In genomic region chr10:75375828-75376227, GRCh38 we compare ENCODE assay signal across 11 cellular contexts. TPM values are rescaled to one million over a fixed set of nuclear protein-coding genes. Genes with fewer than 3 reads are reported as not detected.
DNase-seq lines count a peak whose midpoint lies in the region; ATAC-seq and TF ChIP-seq lines count a peak whose summit lies in the region.
"Had no signal": no experiment of that assay in that cellular context is flagged by ENCODE, and none has a peak within 500 bp of the region (broad histone marks: within the 10 kb centered on the region; RNA-seq: fewer than 3 reads in every experiment).

No MANE protein-coding gene starts in this region.

- H3K4me1 Mint-ChIP-seq in dendritic cell treated with granulocyte-macrophage colony-stimulating factor and Interleukin-4, amounts not matched to agents 40 ng/mL and 50 ng/mL, for 4 days (ENCODE audit: low read depth): peaks cover 60% of the 10 kb centered on the region
- no peaks in the 10 kb centered on the region for H3K4me1 Mint-ChIP-seq in activated CD4-positive, alpha-beta memory T cell treated with anti-CD3 and anti-CD28 coated beads for 36 hours (ENCODE audit: low read depth)

- no peak for TF ChIP-seq CTCF in GM12865 (IDR thresholded peaks at IDR 0.05; ENCODE audit: insufficient read depth, low read depth, low read length, missing control alignments)

- no peaks in the 10 kb centered on the region for H3K9me3 ChIP-seq in effector memory CD4-positive, alpha-beta T cell (ENCODE audit: control insufficient read depth, low read length)

- DNase-seq in GM12865 (ENCODE audit: low read depth) (peak; percentile 34), T-helper 1 cell (no peak), activated gamma-delta T cell (lab: John Stamatoyannopoulos, UW) (no peak)
- no peak for DNase-seq in activated CD4-positive, alpha-beta memory T cell treated with anti-CD3 and anti-CD28 coated beads for 36 hours
- DNase-seq in effector memory CD4-positive, alpha-beta T cell: no peak
- DNase-seq: AML-193, cortex of kidney had no signal

- H3K27ac Mint-ChIP-seq in dendritic cell treated with granulocyte-macrophage colony-stimulating factor and Interleukin-4, amounts not matched to agents 40 ng/mL and 50 ng/mL, for 4 days: peak overlapping the region; percentile 80
- no peak overlapping the region for H3K27ac Mint-ChIP-seq in activated CD4-positive, alpha-beta memory T cell treated with anti-CD3 and anti-CD28 coated beads for 36 hours
- H3K27ac Mint-ChIP-seq: T-helper 1 cell treated with Interleukin-12 subunit alpha and Interleukin-12 subunit beta and Interleukin-4 antibody, amounts not matched to agents 30 μg/mL and 1 μg/mL, for 36 hours had no signal

- H3K4me3 Mint-ChIP-seq in dendritic cell treated with granulocyte-macrophage colony-stimulating factor and Interleukin-4, amounts not matched to agents 40 ng/mL and 50 ng/mL, for 4 days: no peak overlapping the region
- H3K4me3 Mint-ChIP-seq in activated CD4-positive, alpha-beta memory T cell treated with anti-CD3 and anti-CD28 coated beads for 36 hours: no peak overlapping the region
- H3K4me3 Mint-ChIP-seq: T-helper 1 cell treated with Interleukin-12 subunit alpha and Interleukin-12 subunit beta and Interleukin-4 antibody, amounts not matched to agents 30 μg/mL and 1 μg/mL, for 36 hours had no signal

- H3K9me3 Mint-ChIP-seq in dendritic cell treated with granulocyte-macrophage colony-stimulating factor and Interleukin-4, amounts not matched to agents 40 ng/mL and 50 ng/mL, for 4 days: no peaks in the 10 kb centered on the region
- no peaks in the 10 kb centered on the region for H3K9me3 Mint-ChIP-seq in activated CD4-positive, alpha-beta memory T cell treated with anti-CD3 and anti-CD28 coated beads for 36 hours
- H3K9me3 Mint-ChIP-seq: T-helper 1 cell treated with Interleukin-12 subunit alpha and Interleukin-12 subunit beta and Interleukin-4 antibody, amounts not matched to agents 30 μg/mL and 1 μg/mL, for 36 hours had no signal

- H3K27me3 ChIP-seq in effector memory CD4-positive, alpha-beta T cell (replicated peaks; ENCODE audit: control insufficient read depth, insufficient read depth, low read length, poor library complexity, severe bottlenecking): no peaks in the 10 kb centered on the region

- CTCF ChIA-PET in activated CD4-positive, alpha-beta memory T cell treated with anti-CD3 and anti-CD28 coated beads for 36 hours (lab: Charles Lee): no interaction called here

- no peak overlapping the region for H3K4me3 ChIP-seq in GM12865 (ENCODE audit: low read depth, low read length)
- no peak overlapping the region for H3K4me3 ChIP-seq in effector memory CD4-positive, alpha-beta T cell (ENCODE audit: insufficient read depth, low read depth, low read length, poor library complexity, severe bottlenecking)

- H3K27me3 Mint-ChIP-seq in dendritic cell treated with granulocyte-macrophage colony-stimulating factor and Interleukin-4, amounts not matched to agents 40 ng/mL and 50 ng/mL, for 4 days: peaks cover 8% of the 10 kb centered on the region
- peaks cover 1% of the 10 kb centered on the region for H3K27me3 Mint-ChIP-seq in activated CD4-positive, alpha-beta memory T cell treated with anti-CD3 and anti-CD28 coated beads for 36 hours

- H3K36me3 ChIP-seq in effector memory CD4-positive, alpha-beta T cell (ENCODE audit: control insufficient read depth, insufficient read depth, low read length): no peaks in the 10 kb centered on the region

- H3K27ac ChIP-seq in effector memory CD4-positive, alpha-beta T cell (ENCODE audit: insufficient read depth, low read length, poor library complexity, severe bottlenecking): no peak overlapping the region

- ATAC-seq in GM21390 (IDR thresholded peaks at IDR 0.05; ENCODE audit: unreplicated experiment): peak; percentile 77
- ATAC-seq in HG03354 (IDR thresholded peaks at IDR 0.05; ENCODE audit: poor library complexity, severe bottlenecking, unreplicated experiment): peak; percentile 92

- H3K4me1 ChIP-seq in effector memory CD4-positive, alpha-beta T cell (ENCODE audit: control insufficient read depth, insufficient read depth, low read length, poor library complexity, severe bottlenecking): no peaks in the 10 kb centered on the region

- no peaks in the 10 kb centered on the region for H3K36me3 Mint-ChIP-seq in dendritic cell treated with granulocyte-macrophage colony-stimulating factor and Interleukin-4, amounts not matched to agents 40 ng/mL and 50 ng/mL, for 4 days (ENCODE audit: low read depth)
- no peaks in the 10 kb centered on the region for H3K36me3 Mint-ChIP-seq in activated CD4-positive, alpha-beta memory T cell treated with anti-CD3 and anti-CD28 coated beads for 36 hours

- POLR2A ChIA-PET in activated CD4-positive, alpha-beta memory T cell treated with anti-CD3 and anti-CD28 coated beads for 36 hours (lab: Charles Lee): no interaction called here

- intact Hi-C loops in dendritic cell treated with granulocyte-macrophage colony-stimulating factor and Interleukin-4, amounts not matched to agents 40 ng/mL and 50 ng/mL, for 4 days (cut with micrococcal nuclease): loop anchor here (2.0 kb wide), 1 partner anchor 17 kb away; no protein-coding TSS in a partner anchor
- intact Hi-C loops in activated CD4-positive, alpha-beta memory T cell treated with anti-CD3 and anti-CD28 coated beads for 36 hours (cut with micrococcal nuclease): no loop called here

RNA-seq across cellular contexts. Expression of gene ZNF503, which starts 25.7 kb away (rescaled TPM):
- under 1 TPM; 0.38 to 0.56 TPM for total RNA-seq in activated CD4-positive, alpha-beta memory T cell treated with anti-CD3 and anti-CD28 coated beads for 36 hours

RNA-seq across cellular contexts. Expression of gene LRMDA, which starts 55.6 kb away (rescaled TPM):
- total RNA-seq in activated CD4-positive, alpha-beta memory T cell treated with anti-CD3 and anti-CD28 coated beads for 36 hours: not detected
